1 cellular context compared by ENCODE assay signal in genomic region chr1:54252371-54252770, GRCh38.
TF ChIP-seq lines count a peak whose summit lies in the region.

No MANE protein-coding gene starts in this region.

TF ChIP-seq in WTC11, 78 proteins besides CTCF, POLR2A, EP300 and RAD21:
- TF ChIP-seq GTF2I (CRISPR knock-in tag; conservative IDR thresholded peaks at IDR 0.05) (no peak), MXD4 (CRISPR knock-in tag; IDR thresholded peaks at IDR 0.05; ENCODE audit: borderline replicate concordance) (no peak), TP53 (CRISPR knock-in tag; IDR thresholded peaks at IDR 0.05) (no peak)
